In genomic region chr6:159232751-159233150, GRCh38 we compare ENCODE assay signal across 24 cellular contexts.
"Had no signal": no experiment of that assay in that cellular context is flagged by ENCODE, and none has a peak within 500 bp of the region (broad histone marks: within the 10 kb centered on the region; RNA-seq: fewer than 3 reads in every experiment).

No MANE protein-coding gene starts in this region.

- H3K9me3 Mint-ChIP-seq: mesothelial cell of epicardium had no signal

- H3K36me3 ChIP-seq: esophagus squamous epithelium, gastrocnemius medialis, heart right ventricle, left lung, lower lobe of right lung had no signal

- H3K27ac Mint-ChIP-seq: mesothelial cell of epicardium, naive B cell had no signal

- H3K27ac ChIP-seq: coronary artery, dorsolateral prefrontal cortex, epithelial cell of prostate, esophagus squamous epithelium, gastrocnemius medialis, heart right ventricle, left lung, lower lobe of right lung had no signal

- H3K4me1 ChIP-seq: gastrocnemius medialis, heart right ventricle, left lung, lower lobe of right lung had no signal

- H3K4me3 ChIP-seq: esophagus squamous epithelium, gastrocnemius medialis, heart right ventricle, left lung, lower lobe of right lung, mucosa of descending colon had no signal

- H3K36me3 Mint-ChIP-seq: mesothelial cell of epicardium, naive B cell had no signal

- H3K9me3 ChIP-seq: esophagus squamous epithelium, gastrocnemius medialis, heart right ventricle, left lung, lower lobe of right lung, mucosa of descending colon had no signal

- H3K4me3 Mint-ChIP-seq: mesothelial cell of epicardium, naive B cell had no signal

- DNase-seq: dermis blood vessel endothelial cell; dorsolateral prefrontal cortex; effector CD4-positive, alpha-beta T cell; effector memory CD4-positive, alpha-beta T cell; erythroblast; esophagus squamous epithelium; foreskin fibroblast; foreskin melanocyte; gastrocnemius medialis; glutamatergic neuron; head of caudate nucleus; heart right ventricle; hippocampal formation; left cardiac atrium; left lung; left ventricle myocardium superior; lower lobe of right lung; mesenchymal stem cell; mucosa of descending colon; naive B cell had no signal

- ATAC-seq: esophagus mucosa, gastrocnemius medialis, left ventricle myocardium superior, mucosa of descending colon had no signal
